ENCODE assay signal across 24 cellular contexts in genomic region chr13:51981355-51981754, GRCh38. TPM values are rescaled to one million over a fixed set of nuclear protein-coding genes. Genes with fewer than 3 reads are reported as not detected.
DNase-seq lines count a peak whose midpoint lies in the region; ATAC-seq, FAIRE-seq and TF ChIP-seq lines count a peak whose summit lies in the region.
"Had no signal": no experiment of that assay in that cellular context is flagged by ENCODE, and none has a peak within 500 bp of the region (broad histone marks: within the 10 kb centered on the region; RNA-seq: fewer than 3 reads in every experiment).

No MANE protein-coding gene starts in this region.

- H3K18ac ChIP-seq in H1 (ENCODE audit: extremely low read depth, low read length): no peak overlapping the region

- 85% methylated on average over 4 of the region's 4 CpGs; no CpG with 5 or more reads in 1 of the 2 experiments for WGBS in H1 (ENCODE audit: extremely low coverage in 1 of 2, insufficient coverage in 1 of 2, insufficient read length in 1 of 2, insufficient replicate concordance in 2 of 2, low coverage in 1 of 2, low lambda C conversion rate in 2 of 2, missing lambda C conversion rate in 1 of 2), 2 experiments

- BruUV-seq in Panc1 (replicated peaks; lab: Mats Ljungman, UMichigan) (no TSS peak), A673 (replicated peaks; lab: Mats Ljungman, UMichigan) (no TSS peak)

- no peak overlapping the region for H3K23ac ChIP-seq in H1 (ENCODE audit: insufficient read length)

- H3K36me3 ChIP-seq in Panc1 (ENCODE audit: control insufficient read depth, insufficient read depth, low read length): no peaks in the 10 kb centered on the region
- H3K36me3 ChIP-seq in H1 (ENCODE audit: control insufficient read depth in 2 of 4, insufficient read depth in 4 of 4, low read length in 3 of 4): no peaks in the 10 kb centered on the region
- no peaks in the 10 kb centered on the region for H3K36me3 ChIP-seq in A673 (ENCODE audit: insufficient read depth, low read length, poor library complexity, severe bottlenecking)
- H3K36me3 ChIP-seq: adrenal gland, lower lobe of right lung, upper lobe of right lung had no signal

- H2AFZ ChIP-seq in H1 (ENCODE audit: low read length): no peak overlapping the region

- intact Hi-C loops in Panc1 (cut with micrococcal nuclease; ENCODE audit: unreplicated experiment): no loop called here
- intact Hi-C loops in A673 (cut with micrococcal nuclease; ENCODE audit: unreplicated experiment): no loop called here

- no peak for TF ChIP-seq EP300 in H1 (IDR thresholded peaks at IDR 0.05; ENCODE audit: borderline replicate concordance in 1 of 2, low read depth in 2 of 2, low read length in 2 of 2)

- no peaks in the 10 kb centered on the region for H3K27me3 ChIP-seq in Panc1 (ENCODE audit: control insufficient read depth, insufficient read depth, low read length)
- H3K27me3 ChIP-seq in H1 (replicated peaks in 1 of 4; ENCODE audit: control insufficient read depth in 3 of 4, extremely low read depth in 1 of 4, insufficient read depth in 3 of 4, low read length in 3 of 4): no peaks in the 10 kb centered on the region
- H3K27me3 ChIP-seq in A673 (replicated peaks; ENCODE audit: insufficient read depth, low read depth, low read length, poor library complexity): no peaks in the 10 kb centered on the region
- H3K27me3 ChIP-seq: adrenal gland, upper lobe of right lung had no signal

- no peak overlapping the region for H2BK20ac ChIP-seq in H1 (ENCODE audit: low read length)

- H2BK120ac ChIP-seq in H1 (replicated peaks; ENCODE audit: low read depth, low read length): no peak overlapping the region

- H3K4me2 ChIP-seq in H1 (ENCODE audit: insufficient read depth in 1 of 2, low read depth in 2 of 2, low read length in 2 of 2): peak overlapping the region in 1 of 2 experiments; percentile 50; a peak in 2 of 4 replicates

- H3K4ac ChIP-seq in H1 (replicated peaks; ENCODE audit: insufficient read length, low read depth, low read length): no peak overlapping the region

- H3K23me2 ChIP-seq in H1 (ENCODE audit: low read depth, low read length): no peaks in the 10 kb centered on the region

- DNase-seq in EH (ENCODE audit: low read depth) (peak; percentile 50), Panc1 (ENCODE audit: low read depth, low spot score) (no peak), H1 (ENCODE audit: low read depth in 1 of 2, low spot score in 2 of 2) (no peak), omental fat pad (ENCODE audit: low spot score) (no peak), cortex of kidney (lab: John Stamatoyannopoulos, UW) (no peak), DMS153 (lab: John Stamatoyannopoulos, UW) (no peak), A673 (ENCODE audit: low spot score) (no peak)
- DNase-seq: activated CD4-positive, alpha-beta memory T cell treated with anti-CD3 and anti-CD28 coated beads, Interleukin-2, amount 10 ng/mL, durations not matched to agents 7 days and 5 days; activated CD4-positive, CD25-positive, alpha-beta regulatory T cell; activated gamma-delta T cell; adrenal gland; caudate nucleus; CD4-positive, CD25-positive, alpha-beta regulatory T cell; KG1; lower lobe of right lung; NCI-H1436; NCI-H2107; NCI-H510A treated with DMSO at 0.1 percent for 48 hours; right cardiac atrium; stimulated activated CD4-positive, alpha-beta T cell treated with anti-CD3 and anti-CD28 coated beads, Interleukin-15, amount 100 ng/mL, for 24 hours; T-helper 9 cell; upper lobe of right lung had no signal

- TF ChIP-seq CTCF in Panc1 (IDR thresholded peaks at IDR 0.05) (no peak), H1 (IDR thresholded peaks at IDR 0.05; ENCODE audit: control extremely low read depth in 1 of 3, insufficient read depth in 1 of 3, low read depth in 1 of 3, low read length in 3 of 3) (no peak), omental fat pad (IDR thresholded peaks at IDR 0.05) (no peak), A673 (conservative IDR thresholded peaks at IDR 0.05; ENCODE audit: low read depth, low read length) (no peak)

- no peak overlapping the region for H4K8ac ChIP-seq in H1 (ENCODE audit: extremely low read depth, insufficient read depth, low read length)

- H2BK5ac ChIP-seq in H1 (ENCODE audit: low read depth, low read length): no peak overlapping the region

- H4K20me1 ChIP-seq in H1 (replicated peaks in 1 of 2; ENCODE audit: control insufficient read depth in 1 of 2, insufficient read depth in 2 of 2, low read length in 2 of 2): no peaks in the 10 kb centered on the region

- H4K91ac ChIP-seq in H1 (replicated peaks; ENCODE audit: insufficient read length, low read length): no peak overlapping the region

- no peak for TF ChIP-seq RAD21 in H1 (IDR thresholded peaks at IDR 0.05 in 1 of 2, conservative IDR thresholded peaks at IDR 0.05 in 1 of 2; ENCODE audit: low read depth in 2 of 2, low read length in 2 of 2)

- H2AK5ac ChIP-seq in H1 (ENCODE audit: low read depth, low read length): no peak overlapping the region

- H3K4me3 ChIP-seq in Panc1 (ENCODE audit: low read depth in 2 of 2, low read length in 2 of 2) (no peak overlapping the region), H1 (ENCODE audit: extremely low read depth in 1 of 4, insufficient read depth in 2 of 4, low read depth in 3 of 4, low read length in 4 of 4) (no peak overlapping the region), A673 (ENCODE audit: low read depth, low read length, poor library complexity, severe bottlenecking) (no peak overlapping the region)
- H3K4me3 ChIP-seq: adrenal gland, lower lobe of right lung, upper lobe of right lung had no signal

- H3K27ac ChIP-seq in Panc1 (ENCODE audit: low read length): peak overlapping the region; percentile 20
- no peak overlapping the region for H3K27ac ChIP-seq in H1 (ENCODE audit: low read depth, low read length)
- H3K27ac ChIP-seq in A673 (ENCODE audit: low read depth, low read length, poor library complexity, severe bottlenecking): no peak overlapping the region
- H3K27ac ChIP-seq: adrenal gland, lower lobe of right lung, upper lobe of right lung had no signal

- H3K14ac ChIP-seq in H1 (ENCODE audit: insufficient read length): no peak overlapping the region

- H3K9ac ChIP-seq in H1 (replicated peaks in 1 of 4; ENCODE audit: extremely low read depth in 1 of 4, low read depth in 3 of 4, low read length in 3 of 4): no peak overlapping the region

- no peaks in the 10 kb centered on the region for H3K79me2 ChIP-seq in H1 (ENCODE audit: control insufficient read depth in 1 of 2, insufficient read depth in 2 of 2, low read length in 2 of 2)

- FAIRE-seq in H1 (lab: Jason Lieb, UNC): no peak
- FAIRE-seq: islet of Langerhans had no signal

- no peak overlapping the region; the same call in 1 of the 2 replicates for H2BK12ac ChIP-seq in H1 (ENCODE audit: low read depth, low read length)

- POLR2A ChIA-PET in Panc1 (lab: Charles Lee) (no interaction called here), H1 (lab: Charles Lee; ENCODE audit: partially characterized antibody) (interaction anchor here (1.1 kb wide), 1 partner anchor 10 kb away, joined by 3 read pairs; no protein-coding TSS in a partner anchor), A673 (lab: Charles Lee; ENCODE audit: low non-redundant PET) (no interaction called here)

- H3K9me3 ChIP-seq in Panc1 (ENCODE audit: control insufficient read depth, insufficient read depth, low read depth, low read length) (no peaks in the 10 kb centered on the region), H1 (ENCODE audit: insufficient read depth in 2 of 2, low read depth in 1 of 2, low read length in 1 of 2) (0 out of 4 replicates have a peak, but pooled peaks cover 0 to 2% of the 10 kb centered on the region in 2 experiments), A673 (ENCODE audit: low read depth, low read length, poor library complexity, severe bottlenecking) (no peaks in the 10 kb centered on the region)
- H3K9me3 ChIP-seq: adrenal gland, lower lobe of right lung, upper lobe of right lung had no signal

- CTCF ChIA-PET in Panc1 (lab: Charles Lee) (no interaction called here), H1 (lab: Charles Lee; ENCODE audit: partially characterized antibody) (interaction anchor here (0.6 to 3.2 kb wide), 3 partner anchors 20 to 152 kb away, joined by 3 to 13 read pairs (median 3); no protein-coding TSS in a partner anchor), A673 (lab: Charles Lee) (no interaction called here)

- in situ Hi-C loops in Panc1 (cut with HindIII; ENCODE audit: low pct_unique_long_range_greater_than_20kb, low sequenced_read_pairs): no loop called here

- H3K56ac ChIP-seq in H1 (replicated peaks; ENCODE audit: insufficient read length, low read depth, low read length): no peak overlapping the region

- H4K5ac ChIP-seq in H1 (ENCODE audit: insufficient read length, low read depth, low read length): no peak overlapping the region

- no peak overlapping the region for H2BK15ac ChIP-seq in H1 (ENCODE audit: low read length)

- H3K79me1 ChIP-seq in H1 (ENCODE audit: low read depth, low read length): no peaks in the 10 kb centered on the region; the same call in 1 of the 2 replicates

- peaks cover 9% of the 10 kb centered on the region for H3K4me1 ChIP-seq in Panc1 (ENCODE audit: control insufficient read depth, insufficient read depth, low read length)
- peaks cover 0 to 4% (median 2%) of the 10 kb centered on the region in 4 experiments; a peak in 4 of 7 replicates for H3K4me1 ChIP-seq in H1 (replicated peaks in 1 of 4; ENCODE audit: control insufficient read depth in 3 of 4, insufficient read depth in 4 of 4, low read length in 3 of 4)
- no peaks in the 10 kb centered on the region for H3K4me1 ChIP-seq in A673 (ENCODE audit: insufficient read depth, low read length, poor library complexity, severe bottlenecking)
- H3K4me1 ChIP-seq: adrenal gland, lower lobe of right lung, upper lobe of right lung had no signal

- no peak for TF ChIP-seq POLR2A in H1 (IDR thresholded peaks at IDR 0.05; ENCODE audit: control extremely low read depth in 1 of 2, low read depth in 2 of 2, low read length in 2 of 2)

- ATAC-seq in Panc1 (no peak), omental fat pad (ENCODE audit: low FRiP score) (peak; percentile 56)
- ATAC-seq: HCT116, lower lobe of right lung, right cardiac atrium, upper lobe of right lung had no signal

RNA-seq across cellular contexts. Expression of gene ATP7B, which starts 29.9 kb away (rescaled TPM):
- total RNA-seq in Panc1 (2021; ENCODE audit: unreplicated experiment) (19.6 TPM), omental fat pad (10 to 100 TPM in 2 of 4 donors, 1 to 10 TPM in 2; 5.2 to 29.2 (median 10.9) TPM), A673 (2021) (2.9 and 4.4 TPM in 2 replicates)
- polyA plus RNA-seq in Panc1 (2012; ENCODE audit: insufficient read length): 18.6 TPM
- total RNA-seq in H1 (2021; fragmentation: NEBNext Ultra II Directional; extraction: Animal tissue kit (Norgen Biotek cat#: 25700)): 9.2 and 10.8 TPM in 2 replicates
- 4.1 and 4.4 TPM in 2 replicates for polyA plus RNA-seq in H1 (2011; rRNA removed)
- 5.0 TPM for polyA plus RNA-seq in H1 (2011; cell fraction: cytosol; rRNA removed)
- polyA plus RNA-seq in H1 (2011; cell fraction: nucleus; rRNA removed): 11.2 TPM
- 4.2 to 6.0 TPM (median 4.9 TPM) in 4 replicates for polyA plus RNA-seq in H1 (2012, experiment 1 of 2)
- polyA plus RNA-seq in H1 (2012, experiment 2 of 2): 2.1 TPM
- 4.8 TPM for polyA plus RNA-seq in H1 (2013, experiment 1 of 2)
- polyA plus RNA-seq in H1 (2013, experiment 2 of 2): 5.0 TPM
- polyA minus RNA-seq in H1 (2011; rRNA and poly(A)+ RNA removed): 22.4 and 28.1 TPM in 2 replicates
- 10.3 TPM for polyA minus RNA-seq in H1 (2011; cell fraction: cytosol; rRNA and poly(A)+ RNA removed)
- polyA minus RNA-seq in H1 (2011; cell fraction: nucleus; rRNA and poly(A)+ RNA removed): 22.7 TPM

RNA-seq across cellular contexts. Expression of gene ALG11, which starts 30.8 kb away (rescaled TPM):
- total RNA-seq in Panc1 (2021; ENCODE audit: unreplicated experiment) (23.9 TPM), omental fat pad (10 to 100 TPM; 17.5 to 27.7 (median 25.4) TPM), A673 (2021) (30.6 and 30.9 TPM in 2 replicates)
- 10.6 TPM for polyA plus RNA-seq in Panc1 (2012; ENCODE audit: insufficient read length)
- total RNA-seq in H1 (2021; fragmentation: NEBNext Ultra II Directional; extraction: Animal tissue kit (Norgen Biotek cat#: 25700)): 36.2 and 39.9 TPM in 2 replicates
- polyA plus RNA-seq in H1 (2011; rRNA removed): 4.5 and 5.2 TPM in 2 replicates
- 10.6 TPM for polyA plus RNA-seq in H1 (2011; cell fraction: cytosol; rRNA removed)
- 5.4 TPM for polyA plus RNA-seq in H1 (2011; cell fraction: nucleus; rRNA removed)
- 10.0 to 24.4 TPM (median 14.9 TPM) in 4 replicates for polyA plus RNA-seq in H1 (2012, experiment 1 of 2)
- 0.72 TPM for polyA plus RNA-seq in H1 (2012, experiment 2 of 2)
- 17.5 TPM for polyA plus RNA-seq in H1 (2013, experiment 1 of 2)
- 18.2 TPM for polyA plus RNA-seq in H1 (2013, experiment 2 of 2)
- 16.6 and 23.2 TPM in 2 replicates for polyA minus RNA-seq in H1 (2011; rRNA and poly(A)+ RNA removed)
- 10.3 TPM for polyA minus RNA-seq in H1 (2011; cell fraction: cytosol; rRNA and poly(A)+ RNA removed)
- 41.1 TPM for polyA minus RNA-seq in H1 (2011; cell fraction: nucleus; rRNA and poly(A)+ RNA removed)

RNA-seq across cellular contexts. Expression of gene UTP14C, which starts 43.1 kb away (rescaled TPM):
- 11.2 TPM for total RNA-seq in Panc1 (2021; ENCODE audit: unreplicated experiment)
- polyA plus RNA-seq in Panc1 (2012; ENCODE audit: insufficient read length): 5.2 TPM
- total RNA-seq in H1 (2021; fragmentation: NEBNext Ultra II Directional; extraction: Animal tissue kit (Norgen Biotek cat#: 25700)): 22.7 and 23.0 TPM in 2 replicates
- 4.0 and 6.8 TPM in 2 replicates for polyA plus RNA-seq in H1 (2011; rRNA removed)
- 9.1 TPM for polyA plus RNA-seq in H1 (2011; cell fraction: cytosol; rRNA removed)
- polyA plus RNA-seq in H1 (2011; cell fraction: nucleus; rRNA removed): 5.9 TPM
- 10.0 to 18.6 TPM (median 12.0 TPM) in 4 replicates for polyA plus RNA-seq in H1 (2012, experiment 1 of 2)
- 0.77 TPM for polyA plus RNA-seq in H1 (2012, experiment 2 of 2)
- 26.8 TPM for polyA plus RNA-seq in H1 (2013, experiment 1 of 2)
- polyA plus RNA-seq in H1 (2013, experiment 2 of 2): 27.4 TPM
- 14.9 and 18.7 TPM in 2 replicates for polyA minus RNA-seq in H1 (2011; rRNA and poly(A)+ RNA removed)
- 10.5 TPM for polyA minus RNA-seq in H1 (2011; cell fraction: cytosol; rRNA and poly(A)+ RNA removed)
- polyA minus RNA-seq in H1 (2011; cell fraction: nucleus; rRNA and poly(A)+ RNA removed): 20.1 TPM
- total RNA-seq in omental fat pad: 10 to 100 TPM; 13.7 to 22.5 (median 14.8) TPM
- total RNA-seq in A673 (2021): 13.0 and 15.2 TPM in 2 replicates
